15 cellular contexts compared by ENCODE assay signal in genomic region chr13:80921556-80921955, GRCh38.
A peak's percentile ranks its signal among the peaks of the same experiment; 100 is the strongest.
DNase-seq lines count a peak whose midpoint lies in the region; ATAC-seq and TF ChIP-seq lines count a peak whose summit lies in the region.
"Had no signal": no experiment of that assay in that cellular context is flagged by ENCODE, and none has a peak within 500 bp of the region (broad histone marks: within the 10 kb centered on the region; RNA-seq: fewer than 3 reads in every experiment).

No MANE protein-coding gene starts in this region.

- TF ChIP-seq CTCF in astrocyte of the spinal cord (IDR thresholded peaks at IDR 0.05; ENCODE audit: low read depth, low read length) (no peak), fibroblast of mammary gland (conservative IDR thresholded peaks at IDR 0.05; ENCODE audit: control insufficient read depth, insufficient read depth, low read depth, low read length) (no peak)
- TF ChIP-seq CTCF in activated CD8-positive, alpha-beta T cell treated with anti-CD3 and anti-CD28 coated beads for 36 hours (IDR thresholded peaks at IDR 0.05), result no peak

- no peaks in the 10 kb centered on the region for H3K27me3 Mint-ChIP-seq in activated CD8-positive, alpha-beta T cell treated with anti-CD3 and anti-CD28 coated beads for 36 hours
- H3K27me3 Mint-ChIP-seq: CD4-positive, alpha-beta T cell had no signal

- H3K4me3 ChIP-seq in astrocyte of the spinal cord (ENCODE audit: low read depth, low read length) (no peak overlapping the region), fibroblast of mammary gland (ENCODE audit: control insufficient read depth, low read depth, low read length) (no peak overlapping the region)
- H3K4me3 ChIP-seq: HAP-1 had no signal

- H3K27ac Mint-ChIP-seq in activated CD8-positive, alpha-beta T cell treated with anti-CD3 and anti-CD28 coated beads for 36 hours, result no peak overlapping the region
- H3K27ac Mint-ChIP-seq: CD4-positive, alpha-beta T cell had no signal

- H3K4me1 Mint-ChIP-seq in activated CD8-positive, alpha-beta T cell treated with anti-CD3 and anti-CD28 coated beads for 36 hours (ENCODE audit: low read depth), result no peaks in the 10 kb centered on the region

- H3K36me3 Mint-ChIP-seq in activated CD8-positive, alpha-beta T cell treated with anti-CD3 and anti-CD28 coated beads for 36 hours (ENCODE audit: low read depth), result no peaks in the 10 kb centered on the region

- POLR2A ChIA-PET in activated CD8-positive, alpha-beta T cell treated with anti-CD3 and anti-CD28 coated beads for 36 hours (lab: Charles Lee), result no interaction called here

- no peak overlapping the region for H3K4me3 Mint-ChIP-seq in activated CD8-positive, alpha-beta T cell treated with anti-CD3 and anti-CD28 coated beads for 36 hours
- H3K4me3 Mint-ChIP-seq: CD4-positive, alpha-beta T cell had no signal

- ATAC-seq in activated CD8-positive, alpha-beta T cell treated with anti-CD3 and anti-CD28 coated beads for 36 hours, result no peak
- ATAC-seq: Panc1, Right ventricle myocardium inferior had no signal

- in situ Hi-C loops in astrocyte of the spinal cord (cut with HindIII; ENCODE audit: low sequenced_read_pairs), result no loop called here

- H3K9me3 Mint-ChIP-seq in activated CD8-positive, alpha-beta T cell treated with anti-CD3 and anti-CD28 coated beads for 36 hours, result no peaks in the 10 kb centered on the region
- H3K9me3 Mint-ChIP-seq: CD4-positive, alpha-beta T cell had no signal

- DNase-seq in HT1080 (ENCODE audit: low read depth), result peak; percentile 13
- peak; percentile 5 for DNase-seq in astrocyte of the spinal cord (ENCODE audit: low read depth, low spot score)
- DNase-seq in fibroblast of mammary gland (ENCODE audit: low read depth), result peak; percentile 62
- peak; percentile 68 for DNase-seq in pulmonary artery endothelial cell (ENCODE audit: low read depth, low spot score)
- DNase-seq in CD1c-positive myeloid dendritic cell (ENCODE audit: extremely low spot score), result no peak
- DNase-seq in activated CD8-positive, alpha-beta T cell treated with anti-CD3 and anti-CD28 coated beads for 36 hours, result no peak
- no peak for DNase-seq in activated T-cell treated with anti-CD3 and anti-CD28 coated beads for 4 hours
- DNase-seq: CD4-positive, alpha-beta T cell; EL; NCI-H1092 treated with DMSO at 0.1 percent for 48 hours; NCI-H2227 treated with DMSO at 0.1 percent for 48 hours; NCI-H524 had no signal

- CTCF ChIA-PET in activated CD8-positive, alpha-beta T cell treated with anti-CD3 and anti-CD28 coated beads for 36 hours (lab: Charles Lee), result no interaction called here

- intact Hi-C loops in activated CD8-positive, alpha-beta T cell treated with anti-CD3 and anti-CD28 coated beads for 36 hours (cut with micrococcal nuclease), result no loop called here

Comparison
In these comparisons a context has a peak if more than half of its experiments do, and no peak if none do; other contexts are left out.
1. DNase-seq: peak in HT1080 (single experiment), astrocyte of the spinal cord (single experiment), fibroblast of mammary gland (single experiment) and pulmonary artery endothelial cell (single experiment); none in CD1c-positive myeloid dendritic cell (single experiment), activated CD8-positive, alpha-beta T cell treated with anti-CD3 and anti-CD28 coated beads for 36 hours (single experiment) and activated T-cell treated with anti-CD3 and anti-CD28 coated beads for 4 hours (single experiment).